8 cellular contexts compared by ENCODE assay signal in the genomic region with DNA sequence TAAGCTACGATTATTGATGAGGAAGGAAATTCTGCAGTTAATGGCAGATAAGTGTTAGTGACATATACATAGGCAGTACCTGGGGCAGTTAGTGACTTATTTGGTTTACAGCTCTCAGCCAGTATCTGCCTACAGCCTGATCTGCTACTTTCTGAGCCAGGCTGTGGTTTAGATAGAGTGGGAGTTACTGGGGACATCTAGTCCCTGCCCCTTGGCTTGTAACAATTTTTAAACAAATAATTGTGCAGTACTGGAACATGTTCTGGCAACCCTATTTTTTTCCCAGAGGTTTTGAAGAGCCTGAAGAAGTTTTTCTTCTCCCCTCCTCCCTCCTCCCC. TPM values are rescaled to one million over a fixed set of nuclear protein-coding genes. Genes with fewer than 3 reads are reported as not detected.
A peak's percentile ranks its signal among the peaks of the same experiment; 100 is the strongest.
DNase-seq lines count a peak whose midpoint lies in the region; ATAC-seq, FAIRE-seq and TF ChIP-seq lines count a peak whose summit lies in the region.
"Had no signal": no experiment of that assay in that cellular context is flagged by ENCODE, and none has a peak within 500 bp of the region (broad histone marks: within the 10 kb centered on the region; RNA-seq: fewer than 3 reads in every experiment).

No MANE protein-coding gene starts in this region.

- BruUV-seq in Caco-2 (replicated peaks; lab: Mats Ljungman, UMichigan) = no TSS peak

- H3K27me3 ChIP-seq in BE2C (no peaks in the 10 kb centered on the region), Caco-2 (replicated peaks; ENCODE audit: control insufficient read depth, insufficient read depth, low read length) (peaks cover 4% of the 10 kb centered on the region), pancreas (peaks cover 0 to 9% (median 0%) of the 10 kb centered on the region in 4 donors)
- H3K27me3 ChIP-seq in naive thymus-derived CD4-positive, alpha-beta T cell (ENCODE audit: control insufficient read depth in 2 of 2, insufficient read depth in 2 of 2, low read length in 2 of 2) = no peaks in the 10 kb centered on the region

- H3K27ac ChIP-seq in naive thymus-derived CD4-positive, alpha-beta T cell (ENCODE audit: low read depth, low read length) = no peak overlapping the region
- no peak overlapping the region for H3K27ac ChIP-seq in pancreas

- FAIRE-seq in pancreas (lab: Jason Lieb, UNC) = no peak

- no peaks in the 10 kb centered on the region; the same call in 1 of the 2 replicates for H3K4me1 ChIP-seq in BE2C
- 0 out of 2 replicates have a peak, but pooled peaks cover 6% of the 10 kb centered on the region for H3K4me1 ChIP-seq in Caco-2
- H3K4me1 ChIP-seq in naive thymus-derived CD4-positive, alpha-beta T cell (ENCODE audit: control insufficient read depth in 2 of 2, insufficient read depth in 2 of 2, low read length in 2 of 2) = peaks cover 5 to 6% of the 10 kb centered on the region in 2 donors
- peaks cover 7 to 14% (median 12%) of the 10 kb centered on the region in 3 donors for H3K4me1 ChIP-seq in pancreas

- no peaks in the 10 kb centered on the region for H3K9me3 Mint-ChIP-seq in Caco-2 (ENCODE audit: unreplicated experiment)
- H3K9me3 Mint-ChIP-seq in activated naive CD8-positive, alpha-beta T cell treated with anti-CD3 and anti-CD28 coated beads for 36 hours = peaks cover 4% of the 10 kb centered on the region
- H3K9me3 Mint-ChIP-seq in naive thymus-derived CD4-positive, alpha-beta T cell = peaks cover 0 to 8% (median 3%) of the 10 kb centered on the region in 11 donors

- WGBS in pancreas, 2 donors = 0 to 19% methylated on average over 1 of the region's 1 CpG

- H3K27me3 Mint-ChIP-seq in Caco-2 (ENCODE audit: insufficient read depth, unreplicated experiment) = peaks cover 15% of the 10 kb centered on the region
- peaks cover 22% of the 10 kb centered on the region for H3K27me3 Mint-ChIP-seq in activated naive CD8-positive, alpha-beta T cell treated with anti-CD3 and anti-CD28 coated beads for 36 hours
- peaks cover 0 to 32% (median 21%) of the 10 kb centered on the region in 5 donors for H3K27me3 Mint-ChIP-seq in naive thymus-derived CD4-positive, alpha-beta T cell

- H3K4me3 Mint-ChIP-seq in Caco-2 (ENCODE audit: unreplicated experiment) = peak overlapping the region; percentile 74
- H3K4me3 Mint-ChIP-seq in activated naive CD8-positive, alpha-beta T cell treated with anti-CD3 and anti-CD28 coated beads for 36 hours = peak overlapping the region; percentile 88
- H3K4me3 Mint-ChIP-seq in naive thymus-derived CD4-positive, alpha-beta T cell = peak overlapping the region; percentile 76 to 89 (median 86)

- intact Hi-C loops in Caco-2 (cut with micrococcal nuclease; ENCODE audit: unreplicated experiment) (no loop called here), pancreas (cut with DNase I) (no loop called here)
- intact Hi-C loops in naive thymus-derived CD4-positive, alpha-beta T cell (cut with micrococcal nuclease) = loop anchor here (5.0 to 10.0 kb wide), 9 partner anchors 65 to 1213 kb away; a partner anchor contains a TSS

- no peak overlapping the region for H3K27ac Mint-ChIP-seq in Caco-2 (ENCODE audit: unreplicated experiment)
- no peak overlapping the region for H3K27ac Mint-ChIP-seq in activated naive CD8-positive, alpha-beta T cell treated with anti-CD3 and anti-CD28 coated beads for 36 hours
- H3K27ac Mint-ChIP-seq in naive thymus-derived CD4-positive, alpha-beta T cell = peak overlapping the region in 1 of 9 donors; percentile 41

- no peaks in the 10 kb centered on the region for H3K9me3 ChIP-seq in BE2C
- H3K9me3 ChIP-seq in Caco-2 = 0 out of 2 replicates have a peak, but pooled peaks cover 15% of the 10 kb centered on the region
- H3K9me3 ChIP-seq in naive thymus-derived CD4-positive, alpha-beta T cell (ENCODE audit: control insufficient read depth in 2 of 3, low read length in 3 of 3) = peaks cover 0 to 6% (median 0%) of the 10 kb centered on the region in 3 experiments
- H3K9me3 ChIP-seq in pancreas = no peaks in the 10 kb centered on the region

- DNase-seq in BE2C = no peak
- no peak for DNase-seq in Caco-2
- no peak for DNase-seq in activated naive CD8-positive, alpha-beta T cell treated with anti-CD3 and anti-CD28 coated beads for 36 hours
- DNase-seq in naive thymus-derived CD4-positive, alpha-beta T cell = no peak
- DNase-seq in GDM1 (lab: John Stamatoyannopoulos, UW) = no peak
- no peak for DNase-seq in pancreas
- DNase-seq in COR-L47 (lab: John Stamatoyannopoulos, UW) = no peak
- DNase-seq: SW 1271 had no signal

- no peak for TF ChIP-seq CTCF in BE2C (IDR thresholded peaks at IDR 0.05; ENCODE audit: low read depth, low read length)
- no peak for TF ChIP-seq CTCF in Caco-2 (IDR thresholded peaks at IDR 0.05; ENCODE audit: insufficient read depth in 1 of 2, low read depth in 1 of 2, low read length in 1 of 2, severe bottlenecking in 1 of 2, unreplicated experiment in 1 of 2)
- TF ChIP-seq CTCF in pancreas (IDR thresholded peaks at IDR 0.05) = no peak

- H3K36me3 ChIP-seq in BE2C (0 out of 2 replicates have a peak, but pooled peaks cover 2% of the 10 kb centered on the region), Caco-2 (ENCODE audit: control insufficient read depth, insufficient read depth, low read length) (no peaks in the 10 kb centered on the region), pancreas (no peaks in the 10 kb centered on the region)
- H3K36me3 ChIP-seq in naive thymus-derived CD4-positive, alpha-beta T cell (ENCODE audit: control insufficient read depth in 2 of 3, insufficient read depth in 3 of 3, low read length in 3 of 3) = no peaks in the 10 kb centered on the region

- H3K4me1 Mint-ChIP-seq in Caco-2 (ENCODE audit: low read depth, unreplicated experiment) = no peaks in the 10 kb centered on the region
- peaks cover 7% of the 10 kb centered on the region for H3K4me1 Mint-ChIP-seq in activated naive CD8-positive, alpha-beta T cell treated with anti-CD3 and anti-CD28 coated beads for 36 hours
- peaks cover 0 to 17% (median 12%) of the 10 kb centered on the region in 7 donors for H3K4me1 Mint-ChIP-seq in naive thymus-derived CD4-positive, alpha-beta T cell

- no peak for ATAC-seq in naive thymus-derived CD4-positive, alpha-beta T cell
- no peak for ATAC-seq in pancreas

- H3K4me3 ChIP-seq in BE2C (ENCODE audit: low read depth, low read length) (peak overlapping the region; percentile 72), Caco-2 (ENCODE audit: low read depth, low read length) (no peak overlapping the region), pancreas (no peak overlapping the region)
- no peak overlapping the region for H3K4me3 ChIP-seq in naive thymus-derived CD4-positive, alpha-beta T cell (ENCODE audit: low read length)

- CTCF ChIA-PET in Caco-2 (lab: Charles Lee) = no interaction called here
- CTCF ChIA-PET in naive thymus-derived CD4-positive, alpha-beta T cell (lab: Charles Lee) = interaction anchor here (0.5 kb wide), 1 partner anchor 10 kb away, joined by 6 read pairs; no protein-coding TSS in a partner anchor

- no peaks in the 10 kb centered on the region for H3K36me3 Mint-ChIP-seq in Caco-2 (ENCODE audit: insufficient read depth, unreplicated experiment)
- H3K36me3 Mint-ChIP-seq in activated naive CD8-positive, alpha-beta T cell treated with anti-CD3 and anti-CD28 coated beads for 36 hours = peaks cover 13% of the 10 kb centered on the region
- peaks cover 0 to 16% (median 0%) of the 10 kb centered on the region in 5 donors for H3K36me3 Mint-ChIP-seq in naive thymus-derived CD4-positive, alpha-beta T cell

- POLR2A ChIA-PET in Caco-2 (lab: Charles Lee) = no interaction called here
- POLR2A ChIA-PET in naive thymus-derived CD4-positive, alpha-beta T cell (lab: Charles Lee) = no interaction called here

RNA-seq across cellular contexts. Expression of a gene that starts 2.3 kb away (rescaled TPM):
- polyA plus RNA-seq in BE2C (2012; ENCODE audit: insufficient read depth, insufficient read length, low read depth) = 16.6 TPM
- total RNA-seq in Caco-2 (2022) (1.1 and 1.5 TPM in 2 replicates), pancreas (1 to 10 TPM in 4 of 6 donors, under 1 TPM in 2; 0.88 to 5.7 (median 2.8) TPM)
- total RNA-seq in activated naive CD8-positive, alpha-beta T cell treated with anti-CD3 and anti-CD28 coated beads for 36 hours = 10 to 100 TPM; 15.3 to 19.7 TPM
- 10 to 100 TPM in 1 of 5 experiments, 1 to 10 TPM in 4; 3.6 to 14.3 (median 6.8) TPM for total RNA-seq in naive thymus-derived CD4-positive, alpha-beta T cell
- under 1 TPM; 0.58 to 0.92 TPM for polyA plus RNA-seq in naive thymus-derived CD4-positive, alpha-beta T cell
- 10 to 100 TPM in 1 of 2 donors, 1 to 10 TPM in 1; 2.0 to 10.2 TPM for polyA plus RNA-seq in pancreas

Comparison
In these comparisons a context has a peak if more than half of its experiments do, and no peak if none do; other contexts are left out.
1. intact Hi-C loops: an anchor here in naive thymus-derived CD4-positive, alpha-beta T cell (5.0 to 10.0 kb wide); none called in Caco-2 and pancreas.